8 cellular contexts compared by ENCODE assay signal in the genomic region with DNA sequence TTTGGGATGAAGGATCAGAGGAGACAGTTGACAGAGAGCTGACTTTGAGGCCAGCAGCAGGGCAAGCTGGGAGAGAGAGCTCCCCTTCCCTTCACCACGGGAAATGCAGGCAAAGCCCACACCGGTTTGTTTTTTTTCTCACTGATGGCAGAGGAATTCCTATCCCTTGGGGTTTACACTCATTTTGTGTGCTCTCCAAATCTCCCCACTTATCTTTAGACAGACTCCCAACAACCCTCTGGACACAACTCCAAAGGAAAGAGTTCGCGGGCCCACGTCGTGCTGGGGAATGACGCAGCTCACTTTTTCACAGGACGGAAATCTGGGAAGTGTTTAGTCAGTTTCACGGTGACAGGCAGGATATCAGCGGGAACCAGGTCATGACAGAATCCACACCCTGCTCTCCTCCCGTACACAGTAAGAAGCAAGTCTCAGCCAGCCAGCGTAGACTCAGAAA.
A peak's percentile ranks its signal among the peaks of the same experiment; 100 is the strongest.
DNase-seq lines count a peak whose midpoint lies in the region; ATAC-seq and TF ChIP-seq lines count a peak whose summit lies in the region.

No MANE protein-coding gene starts in this region.

- H3K4me2 ChIP-seq in hepatocyte, result peak overlapping the region; percentile 73

- H3K36me3 ChIP-seq in ascending aorta (no peaks in the 10 kb centered on the region), hepatocyte (replicated peaks; ENCODE audit: insufficient read depth, low read depth) (no peaks in the 10 kb centered on the region)

- H3K27ac ChIP-seq in ascending aorta (peak overlapping the region; percentile 87 to 90), hepatocyte (peak overlapping the region; percentile 26)

- H3K4me1 ChIP-seq in ascending aorta (peaks cover 4 to 13% of the 10 kb centered on the region in 2 donors), hepatocyte (ENCODE audit: insufficient read depth) (no peaks in the 10 kb centered on the region)

- H2AFZ ChIP-seq in hepatocyte, result peak overlapping the region; percentile 74

- no peaks in the 10 kb centered on the region for H3K9me3 ChIP-seq in ascending aorta
- no peaks in the 10 kb centered on the region for H3K9me3 ChIP-seq in hepatocyte (ENCODE audit: low read depth)

- DNase-seq in GM03348 (ENCODE audit: low spot score), result peak; percentile 67
- peak in 1 of 2 donors; percentile 91 for DNase-seq in ascending aorta (ENCODE audit: low spot score in 2 of 2)
- DNase-seq in hepatocyte (ENCODE audit: low spot score), result peak; percentile 54
- DNase-seq in sciatic nerve (ENCODE audit: low spot score), result no peak
- no peak for DNase-seq in MV-4-11 (lab: John Stamatoyannopoulos, UW)
- DNase-seq in SKM-1 (lab: John Stamatoyannopoulos, UW; ENCODE audit: unreplicated experiment), result no peak
- DNase-seq in SHP77 treated with DMSO at 0.1 percent for 48 hours (lab: John Stamatoyannopoulos, UW), result no peak

- H3K79me2 ChIP-seq in hepatocyte, result no peaks in the 10 kb centered on the region

- 8% methylated on average over 12 of the region's 12 CpGs for WGBS in hepatocyte (ENCODE audit: low lambda C conversion rate, missing lambda C conversion rate)

- ATAC-seq in sciatic nerve (peak; percentile 75), HG03571 (IDR thresholded peaks at IDR 0.05; ENCODE audit: unreplicated experiment) (no peak)

- peak overlapping the region; percentile 36 to 43 for H3K4me3 ChIP-seq in ascending aorta
- no peak overlapping the region for H3K4me3 ChIP-seq in hepatocyte

- no peaks in the 10 kb centered on the region for H4K20me1 ChIP-seq in hepatocyte (ENCODE audit: insufficient read depth, poor library complexity, severe bottlenecking)

- H3K9me2 ChIP-seq in hepatocyte (replicated peaks; ENCODE audit: insufficient read depth), result no peaks in the 10 kb centered on the region

- H3K27me3 ChIP-seq in ascending aorta (no peaks in the 10 kb centered on the region), hepatocyte (no peaks in the 10 kb centered on the region)

- intact Hi-C loops in ascending aorta (cut with DNase I), result loop anchor here (2.0 to 10.0 kb wide), 4 partner anchors 43 to 185 kb away; no protein-coding TSS in a partner anchor
- intact Hi-C loops in sciatic nerve (cut with DNase I), result loop anchor here (10.0 kb wide), 2 partner anchors 285 to 385 kb away; no protein-coding TSS in a partner anchor

- peak; percentile 34 to 52 (median 45) for TF ChIP-seq CTCF in ascending aorta (IDR thresholded peaks at IDR 0.05)
- TF ChIP-seq CTCF in hepatocyte (IDR thresholded peaks at IDR 0.05; ENCODE audit: poor library complexity), result peak; percentile 58

Comparison
In these comparisons a context has a peak if more than half of its experiments do, and no peak if none do; other contexts are left out.
1. DNase-seq: peak in GM03348 (single experiment) and hepatocyte (single experiment); none in sciatic nerve (single experiment), MV-4-11 (single experiment), SKM-1 (single experiment) and SHP77 treated with DMSO at 0.1 percent for 48 hours (single experiment).